8 cellular contexts compared by ENCODE assay signal in genomic region chr5:131281133-131281867, GRCh38. TPM values are rescaled to one million over a fixed set of nuclear protein-coding genes. Genes with fewer than 3 reads are reported as not detected.
A peak's percentile ranks its signal among the peaks of the same experiment; 100 is the strongest.
DNase-seq lines count a peak whose midpoint lies in the region; ATAC-seq and TF ChIP-seq lines count a peak whose summit lies in the region.

No MANE protein-coding gene starts in this region.

- H3F3A ChIP-seq in MM.1S (ENCODE audit: insufficient read depth, low read length), result peaks cover 25% of the 10 kb centered on the region

- H3K4me1 ChIP-seq in BLaER1 (peaks cover 24% of the 10 kb centered on the region), MM.1S (ENCODE audit: low read length) (peaks cover 33% of the 10 kb centered on the region)

- H3K79me2 ChIP-seq in MM.1S (ENCODE audit: low read length), result peaks cover 96% of the 10 kb centered on the region

- H3K36me3 ChIP-seq in BLaER1 (peaks cover 34% of the 10 kb centered on the region), MM.1S (replicated peaks; ENCODE audit: insufficient read depth, low read length) (0 out of 2 replicates have a peak, but pooled peaks cover 3% of the 10 kb centered on the region)

- H3K9ac ChIP-seq in BLaER1, result no peak overlapping the region
- peak overlapping the region; percentile 27; the same call in 1 of the 2 replicates for H3K9ac ChIP-seq in MM.1S (ENCODE audit: low read length)

- ATAC-seq in GM21381 (IDR thresholded peaks at IDR 0.05; ENCODE audit: unreplicated experiment), result peak; percentile 45

- peaks cover 97% of the 10 kb centered on the region for H4K20me1 ChIP-seq in BLaER1
- no peaks in the 10 kb centered on the region for H4K20me1 ChIP-seq in MM.1S (ENCODE audit: insufficient read depth, low read length)

- H3K27ac ChIP-seq in BLaER1, result no peak overlapping the region
- peak overlapping the region; percentile 54 for H3K27ac ChIP-seq in MM.1S (ENCODE audit: low read length)

- no peaks in the 10 kb centered on the region for H3K9me2 ChIP-seq in MM.1S (replicated peaks; ENCODE audit: insufficient read depth, low read length)

- no peak overlapping the region for H2AFZ ChIP-seq in MM.1S (ENCODE audit: low read length)

- no peak for TF ChIP-seq CTCF in MM.1S (IDR thresholded peaks at IDR 0.05; ENCODE audit: low read length)

- peak; percentile 54 for DNase-seq in MM.1S
- peak; percentile 28 for DNase-seq in fibroblast of peridontal ligament (ENCODE audit: extremely low read depth)
- no peak for DNase-seq in stimulated activated CD8-positive, alpha-beta memory T cell treated with anti-CD3 and anti-CD28 coated beads, Interleukin-4, amount 100 ng/mL, for 48 hours
- DNase-seq in COLO668 (lab: John Stamatoyannopoulos, UW; ENCODE audit: unreplicated experiment), result no peak
- DNase-seq in mesenteric fat pad (ENCODE audit: low spot score), result no peak
- no peak for DNase-seq in NOMO-1 treated with DMSO at 0.1 percent for 48 hours (lab: John Stamatoyannopoulos, UW; ENCODE audit: unreplicated experiment)

- H3K27me3 ChIP-seq in BLaER1, result no peaks in the 10 kb centered on the region
- H3K27me3 ChIP-seq in MM.1S (replicated peaks; ENCODE audit: insufficient read depth, low read length), result no peaks in the 10 kb centered on the region

- H3K4me2 ChIP-seq in BLaER1 (peak overlapping the region; percentile 47), MM.1S (ENCODE audit: low read depth, low read length) (peak overlapping the region; percentile 74)

- H3K4me3 ChIP-seq in BLaER1, result no peak overlapping the region
- peak overlapping the region; percentile 39 for H3K4me3 ChIP-seq in MM.1S (ENCODE audit: low read length)

- H3K9me3 ChIP-seq in BLaER1, result no peaks in the 10 kb centered on the region
- H3K9me3 ChIP-seq in MM.1S (replicated peaks; ENCODE audit: insufficient read depth, low read length), result no peaks in the 10 kb centered on the region

RNA-seq across cellular contexts. Expression of gene CDC42SE2, which starts 17.4 kb away (rescaled TPM):
- 23.3 TPM for total RNA-seq in mesenteric fat pad

Comparison
In these comparisons a context has a peak if more than half of its experiments do, and no peak if none do; other contexts are left out.
1. DNase-seq: peak in MM.1S (single experiment) and fibroblast of peridontal ligament (single experiment); none in stimulated activated CD8-positive, alpha-beta memory T cell treated with anti-CD3 and anti-CD28 coated beads, Interleukin-4, amount 100 ng/mL, for 48 hours (single experiment), COLO668 (single experiment), mesenteric fat pad (single experiment) and NOMO-1 treated with DMSO at 0.1 percent for 48 hours (single experiment).